Comparison of ENCODE assay signal across 1 cellular context in genomic region chr15:50354838-50355611, GRCh38.
A peak's percentile ranks its signal among the peaks of the same experiment; 100 is the strongest.
TF ChIP-seq lines count a peak whose summit lies in the region.

Gene GABPB1 (minus strand): TSS chr15:50355198. CDS start chr15:50309798, 45,400 bp downstream.

TF ChIP-seq in HepG2, 621 proteins besides CTCF, POLR2A, EP300 and RAD21 (continued from another document and continues in another):
- TF ChIP-seq STAT6 (CRISPR knock-in tag; IDR thresholded peaks at IDR 0.05; ENCODE audit: borderline replicate concordance): no peak
- TF ChIP-seq BATF2 (CRISPR knock-in tag; IDR thresholded peaks at IDR 0.05): peak; percentile 43
- peak; percentile 48; the same call in 1 of the 2 replicates for TF ChIP-seq ISL2 (CRISPR knock-in tag; IDR thresholded peaks at IDR 0.05)
- no peak for TF ChIP-seq CCAR2 (optimal IDR thresholded peaks at IDR 0.05; ENCODE audit: low read depth, low read length)
- peak; percentile 100 for TF ChIP-seq PCBP1 (IDR thresholded peaks at IDR 0.05; ENCODE audit: borderline replicate concordance, low read depth, low read length)
- peak; percentile 7 for TF ChIP-seq SOX5 (CRISPR knock-in tag; IDR thresholded peaks at IDR 0.05; ENCODE audit: borderline replicate concordance)
- TF ChIP-seq ZNF776 (CRISPR knock-in tag; IDR thresholded peaks at IDR 0.05): peak; percentile 81; the same call in 1 of the 2 replicates
- TF ChIP-seq TBX3 (IDR thresholded peaks at IDR 0.05; ENCODE audit: borderline replicate concordance): no peak
- peak; percentile 69; the same call in 1 of the 2 replicates for TF ChIP-seq ERF (CRISPR knock-in tag; IDR thresholded peaks at IDR 0.05)
- no peak for TF ChIP-seq TCF12 (IDR thresholded peaks at IDR 0.05)
- no peak; the same call in 1 of the 2 replicates for TF ChIP-seq TCF12 (CRISPR knock-in tag; IDR thresholded peaks at IDR 0.05)
- peak; percentile 68; the same call in 1 of the 2 replicates for TF ChIP-seq ZNF224 (CRISPR knock-in tag; IDR thresholded peaks at IDR 0.05)
- peak; percentile 76 for TF ChIP-seq AGO1 (IDR thresholded peaks at IDR 0.05; ENCODE audit: low read depth, low read length, poor library complexity, severe bottlenecking)
- TF ChIP-seq PRMT3 (CRISPR knock-in tag; IDR thresholded peaks at IDR 0.05; ENCODE audit: borderline replicate concordance, low read depth): 0 out of 2 replicates have a peak, but pooled peaks have one; percentile 71
- TF ChIP-seq HINFP (CRISPR knock-in tag; IDR thresholded peaks at IDR 0.05; ENCODE audit: low read depth): 0 out of 2 replicates have a peak, but pooled peaks have one; percentile 23
- TF ChIP-seq ZNF225 (CRISPR knock-in tag; IDR thresholded peaks at IDR 0.05): peak; percentile 78; the same call in 1 of the 2 replicates
- TF ChIP-seq KDM6A (CRISPR knock-in tag; IDR thresholded peaks at IDR 0.05; ENCODE audit: low read depth): no peak
- peak; percentile 79 for TF ChIP-seq BORCS8-MEF2B (CRISPR knock-in tag; IDR thresholded peaks at IDR 0.05)
- peak; percentile 71; the same call in 1 of the 2 replicates for TF ChIP-seq ZNF563 (CRISPR knock-in tag; IDR thresholded peaks at IDR 0.05)
- TF ChIP-seq GLI4 (CRISPR knock-in tag; IDR thresholded peaks at IDR 0.05; ENCODE audit: borderline replicate concordance): no peak; the same call in 1 of the 2 replicates
- TF ChIP-seq ATAD3A (CRISPR knock-in tag; IDR thresholded peaks at IDR 0.05): no peak
- no peak for TF ChIP-seq ZNF790 (CRISPR knock-in tag; IDR thresholded peaks at IDR 0.05; ENCODE audit: borderline replicate concordance)
- peak; percentile 83; the same call in 1 of the 2 replicates for TF ChIP-seq ZNF766 (CRISPR knock-in tag; IDR thresholded peaks at IDR 0.05; ENCODE audit: borderline replicate concordance)
- TF ChIP-seq ZNF503 (CRISPR knock-in tag; IDR thresholded peaks at IDR 0.05): no peak; the same call in 1 of the 2 replicates
- TF ChIP-seq CENPT (CRISPR knock-in tag; IDR thresholded peaks at IDR 0.05; ENCODE audit: low read depth): no peak
- no peak for TF ChIP-seq SMARCE1 (IDR thresholded peaks at IDR 0.05; ENCODE audit: borderline replicate concordance)
- TF ChIP-seq ZNF160 (CRISPR knock-in tag; IDR thresholded peaks at IDR 0.05): peak; percentile 66; the same call in 1 of the 2 replicates
- TF ChIP-seq ZNF879 (CRISPR knock-in tag; IDR thresholded peaks at IDR 0.05): no peak
- TF ChIP-seq ZNF34 (CRISPR knock-in tag; IDR thresholded peaks at IDR 0.05; ENCODE audit: borderline replicate concordance): no peak; the same call in 1 of the 2 replicates
- no peak for TF ChIP-seq MTF2 (CRISPR knock-in tag; IDR thresholded peaks at IDR 0.05; ENCODE audit: borderline replicate concordance)
- TF ChIP-seq ETS1 (CRISPR knock-in tag; IDR thresholded peaks at IDR 0.05): 0 out of 2 replicates have a peak, but pooled peaks have one; percentile 16
- peak in 1 of 2 experiments; percentile 60; a peak in 1 of 4 replicates for TF ChIP-seq REST (IDR thresholded peaks at IDR 0.05; ENCODE audit: borderline replicate concordance in 1 of 2, low read depth in 1 of 2, low read length in 2 of 2)
- TF ChIP-seq RBM39 (IDR thresholded peaks at IDR 0.05; ENCODE audit: low read depth, low read length, poor library complexity, severe bottlenecking): peak; percentile 98
- 0 out of 2 replicates have a peak, but pooled peaks have one; percentile 50 for TF ChIP-seq ZNF44 (CRISPR knock-in tag; IDR thresholded peaks at IDR 0.05)
- TF ChIP-seq HMGA1 (CRISPR knock-in tag; conservative IDR thresholded peaks at IDR 0.05): no peak
- peak; percentile 95 for TF ChIP-seq ZNF232 (CRISPR knock-in tag; IDR thresholded peaks at IDR 0.05; ENCODE audit: borderline replicate concordance)
- peak; percentile 68 for TF ChIP-seq ZNF331 (CRISPR knock-in tag; IDR thresholded peaks at IDR 0.05)
- TF ChIP-seq LRRFIP1 (CRISPR knock-in tag; conservative IDR thresholded peaks at IDR 0.05): no peak
- no peak for TF ChIP-seq HNF4G (IDR thresholded peaks at IDR 0.05; ENCODE audit: borderline replicate concordance, low read depth, low read length)
- TF ChIP-seq HNF4G (CRISPR knock-in tag; IDR thresholded peaks at IDR 0.05; ENCODE audit: borderline replicate concordance, low read depth): no peak
- peak; percentile 82; the same call in 1 of the 2 replicates for TF ChIP-seq ZFP91 (CRISPR knock-in tag; IDR thresholded peaks at IDR 0.05; ENCODE audit: borderline replicate concordance)
- peak; percentile 22; the same call in 1 of the 2 replicates for TF ChIP-seq ZNF746 (CRISPR knock-in tag; IDR thresholded peaks at IDR 0.05)
- TF ChIP-seq TFDP1 (CRISPR knock-in tag; IDR thresholded peaks at IDR 0.05; ENCODE audit: borderline replicate concordance): peak; percentile 94
- TF ChIP-seq ZNF720 (CRISPR knock-in tag; IDR thresholded peaks at IDR 0.05): no peak
- TF ChIP-seq ZNF530 (CRISPR knock-in tag; IDR thresholded peaks at IDR 0.05; ENCODE audit: low read depth): no peak
- TF ChIP-seq ZNF678 (CRISPR knock-in tag; IDR thresholded peaks at IDR 0.05): no peak
- TF ChIP-seq CEBPG (CRISPR knock-in tag; IDR thresholded peaks at IDR 0.05): no peak
- TF ChIP-seq REPIN1 (CRISPR knock-in tag; IDR thresholded peaks at IDR 0.05; ENCODE audit: borderline replicate concordance, low read depth): peak; percentile 76; the same call in 1 of the 2 replicates
- TF ChIP-seq HOXA9 (CRISPR knock-in tag; IDR thresholded peaks at IDR 0.05; ENCODE audit: borderline replicate concordance): no peak
